In the genomic region with DNA sequence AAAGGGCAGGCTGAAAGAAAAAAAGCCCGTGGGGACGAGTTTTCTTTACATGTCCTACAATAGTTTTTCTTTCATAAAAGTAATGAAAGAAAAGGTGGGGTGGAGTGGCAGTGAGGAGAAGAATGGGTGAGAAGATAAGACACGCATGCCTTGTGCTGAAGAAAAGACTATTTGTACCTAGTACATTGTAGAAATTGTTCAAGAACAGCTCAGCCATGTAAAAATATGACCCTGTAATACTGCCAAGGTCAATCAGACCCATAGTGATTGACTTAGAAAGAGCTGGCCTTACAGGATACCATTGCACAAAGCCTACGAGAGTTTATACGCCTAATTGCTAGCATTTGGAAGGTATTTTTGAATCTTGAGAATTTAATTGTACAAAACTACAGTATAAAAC, we compare ENCODE assay signal across 29 cellular contexts.
"Had no signal": no experiment of that assay in that cellular context is flagged by ENCODE, and none has a peak within 500 bp of the region (broad histone marks: within the 10 kb centered on the region; RNA-seq: fewer than 3 reads in every experiment).

No MANE protein-coding gene starts in this region.

- H3K4me1 ChIP-seq: left lung, pancreas, prostate gland, right atrium auricular region, suprapubic skin, tibial artery, upper lobe of right lung had no signal

- H3K27ac ChIP-seq: left lung, pancreas, prostate gland, right atrium auricular region, right lobe of liver, skin epidermis, suprapubic skin, thoracic aorta, tibial artery, upper lobe of right lung had no signal

- H3K27ac Mint-ChIP-seq: immature natural killer cell; memory B cell; naive thymus-derived CD4-positive, alpha-beta T cell; natural killer cell treated with Interleukin-12 subunit alpha and Interleukin-12 subunit beta and Interleukin-15 and Interleukin-18, amount 100 ng/mL, for 72 hours; stimulated activated effector memory CD8-positive, alpha-beta T cell treated with anti-CD3 and anti-CD28 coated beads, Interleukin-12 subunit alpha, Interleukin-12 subunit beta, amount 100 ng/mL, for 72 hours; stimulated activated naive CD8-positive, alpha-beta T cell treated with anti-CD3 and anti-CD28 coated beads, Interleukin-15, Interleukin-2, amounts not matched to agents 100 ng/mL and 50 ng/mL, for 24 hours had no signal

- H3K36me3 ChIP-seq: left lung, pancreas, prostate gland, right atrium auricular region, right lobe of liver, suprapubic skin, thoracic aorta, tibial artery, upper lobe of right lung had no signal

- H3K9me3 Mint-ChIP-seq: immature natural killer cell; memory B cell; natural killer cell treated with Interleukin-12 subunit alpha and Interleukin-12 subunit beta and Interleukin-15 and Interleukin-18, amount 100 ng/mL, for 72 hours; stimulated activated effector memory CD8-positive, alpha-beta T cell treated with anti-CD3 and anti-CD28 coated beads, Interleukin-12 subunit alpha, Interleukin-12 subunit beta, amount 100 ng/mL, for 72 hours; stimulated activated naive CD8-positive, alpha-beta T cell treated with anti-CD3 and anti-CD28 coated beads, Interleukin-15, Interleukin-2, amounts not matched to agents 100 ng/mL and 50 ng/mL, for 24 hours had no signal

- H3K4me1 Mint-ChIP-seq: immature natural killer cell; memory B cell; naive thymus-derived CD4-positive, alpha-beta T cell; stimulated activated effector memory CD8-positive, alpha-beta T cell treated with anti-CD3 and anti-CD28 coated beads, Interleukin-12 subunit alpha, Interleukin-12 subunit beta, amount 100 ng/mL, for 72 hours had no signal

- ATAC-seq: left colon; left lung; mucosa of descending colon; naive thymus-derived CD4-positive, alpha-beta T cell; natural killer cell treated with Interleukin-12 subunit alpha and Interleukin-12 subunit beta and Interleukin-15 and Interleukin-18, amount 100 ng/mL, for 72 hours; pancreas; right lobe of liver; stimulated activated effector memory CD8-positive, alpha-beta T cell treated with anti-CD3 and anti-CD28 coated beads, Interleukin-12 subunit alpha, Interleukin-12 subunit beta, amount 100 ng/mL, for 72 hours; upper lobe of right lung had no signal

- H3K36me3 Mint-ChIP-seq: immature natural killer cell; memory B cell; naive thymus-derived CD4-positive, alpha-beta T cell; natural killer cell treated with Interleukin-12 subunit alpha and Interleukin-12 subunit beta and Interleukin-15 and Interleukin-18, amount 100 ng/mL, for 72 hours; stimulated activated effector memory CD8-positive, alpha-beta T cell treated with anti-CD3 and anti-CD28 coated beads, Interleukin-12 subunit alpha, Interleukin-12 subunit beta, amount 100 ng/mL, for 72 hours had no signal

- H3K27me3 Mint-ChIP-seq: stimulated activated naive CD8-positive, alpha-beta T cell treated with anti-CD3 and anti-CD28 coated beads, Interleukin-15, Interleukin-2, amounts not matched to agents 100 ng/mL and 50 ng/mL, for 24 hours had no signal

- H3K9me3 ChIP-seq: left lung, mucosa of descending colon, pancreas, prostate gland, right atrium auricular region, right lobe of liver, suprapubic skin, thoracic aorta, tibial artery, upper lobe of right lung had no signal

- H3K4me3 Mint-ChIP-seq: immature natural killer cell; memory B cell; naive thymus-derived CD4-positive, alpha-beta T cell; natural killer cell treated with Interleukin-12 subunit alpha and Interleukin-12 subunit beta and Interleukin-15 and Interleukin-18, amount 100 ng/mL, for 72 hours; stimulated activated effector memory CD8-positive, alpha-beta T cell treated with anti-CD3 and anti-CD28 coated beads, Interleukin-12 subunit alpha, Interleukin-12 subunit beta, amount 100 ng/mL, for 72 hours; stimulated activated naive CD8-positive, alpha-beta T cell treated with anti-CD3 and anti-CD28 coated beads, Interleukin-15, Interleukin-2, amounts not matched to agents 100 ng/mL and 50 ng/mL, for 24 hours had no signal

- H3K27me3 ChIP-seq: left lung, pancreas, right atrium auricular region, right lobe of liver, suprapubic skin, tibial artery, upper lobe of right lung had no signal

- H3K4me3 ChIP-seq: left lung, lung, mucosa of descending colon, pancreas, prostate gland, right atrium auricular region, right lobe of liver, skin epidermis, suprapubic skin, thoracic aorta, tibial artery, upper lobe of right lung had no signal

- DNase-seq: head of caudate nucleus; hippocampal formation; immature natural killer cell; kidney; left colon; left lung; midbrain; mucosa of descending colon; naive thymus-derived CD4-positive, alpha-beta T cell; nucleus accumbens; pancreas; posterior cingulate gyrus; right lobe of liver; stimulated activated CD4-positive, alpha-beta T cell treated with anti-CD3 and anti-CD28 coated beads, Interleukin-12 subunit alpha, Interleukin-12 subunit beta, amount 100 ng/mL, for 4 hours; stimulated activated CD4-positive, alpha-beta T cell treated with anti-CD3 and anti-CD28 coated beads, Interleukin-4, amount 100 ng/mL, for 24 hours; stimulated activated naive CD4-positive, alpha-beta T cell; tibial artery; trophoblast cell; upper lobe of right lung had no signal
